Comparison of ENCODE assay signal across 8 cellular contexts in genomic region chr20:25865715-25866656, GRCh38.
DNase-seq lines count a peak whose midpoint lies in the region; ATAC-seq, FAIRE-seq and TF ChIP-seq lines count a peak whose summit lies in the region.

No MANE protein-coding gene starts in this region.

- TF ChIP-seq RAD21 in neural cell (conservative IDR thresholded peaks at IDR 0.05): no peak

- H3K4me3 ChIP-seq in neural cell (ENCODE audit: low read length) (peak overlapping the region; percentile 58), subcutaneous abdominal adipose tissue (ENCODE audit: low read depth in 1 of 5, low read length in 5 of 5) (peak overlapping the region; percentile 44 to 58 (median 54))

- ATAC-seq in HG03097 (IDR thresholded peaks at IDR 0.05; ENCODE audit: low FRiP score, unreplicated experiment): no peak

- H3K27me3 ChIP-seq in neural cell (ENCODE audit: insufficient read depth, low read depth, low read length) (no peaks in the 10 kb centered on the region), subcutaneous abdominal adipose tissue (ENCODE audit: control insufficient read depth in 5 of 5, insufficient read depth in 4 of 5, low read length in 5 of 5) (peaks cover 0 to 9% (median 0%) of the 10 kb centered on the region in 5 donors)

- peaks cover 15 to 56% (median 51%) of the 10 kb centered on the region in 5 donors for H3K4me1 ChIP-seq in subcutaneous abdominal adipose tissue (ENCODE audit: control insufficient read depth in 5 of 5, insufficient read depth in 5 of 5, low read length in 5 of 5)

- no peak for TF ChIP-seq EP300 in neural cell (conservative IDR thresholded peaks at IDR 0.05; ENCODE audit: poor library complexity, severe bottlenecking)

- H3K9me2 ChIP-seq in neural cell (ENCODE audit: insufficient read depth, low read length): no peaks in the 10 kb centered on the region

- no peaks in the 10 kb centered on the region for H4K20me1 ChIP-seq in neural cell (ENCODE audit: insufficient read depth)

- H3K36me3 ChIP-seq in neural cell (ENCODE audit: insufficient read depth, low read length) (no peaks in the 10 kb centered on the region), subcutaneous abdominal adipose tissue (ENCODE audit: control insufficient read depth in 5 of 5, insufficient read depth in 5 of 5, low read length in 5 of 5) (no peaks in the 10 kb centered on the region)

- H2AFZ ChIP-seq in neural cell (ENCODE audit: low read depth, low read length): no peak overlapping the region

- H3F3A ChIP-seq in neural cell (ENCODE audit: insufficient read depth, low read length, poor library complexity, severe bottlenecking): no peaks in the 10 kb centered on the region

- H3K4me2 ChIP-seq in neural cell (ENCODE audit: low read length): no peak overlapping the region

- TF ChIP-seq CTCF in neural cell (IDR thresholded peaks at IDR 0.05; ENCODE audit: poor library complexity, severe bottlenecking): no peak

- peak overlapping the region; percentile 26 for H3K9ac ChIP-seq in neural cell (ENCODE audit: low read length)
- H3K9ac ChIP-seq in subcutaneous abdominal adipose tissue (ENCODE audit: low read length in 5 of 5): peak overlapping the region in 1 of 5 donors; percentile 69

- H3K9me3 ChIP-seq in neural cell (ENCODE audit: low read length): no peaks in the 10 kb centered on the region
- no peaks in the 10 kb centered on the region for H3K9me3 ChIP-seq in subcutaneous abdominal adipose tissue (ENCODE audit: control insufficient read depth in 5 of 5, low read length in 5 of 5)

- no peaks in the 10 kb centered on the region for H3K79me2 ChIP-seq in neural cell (replicated peaks; ENCODE audit: insufficient read depth, low read length)

- no peak overlapping the region for H3K27ac ChIP-seq in neural cell (ENCODE audit: low read length)
- H3K27ac ChIP-seq in subcutaneous abdominal adipose tissue (ENCODE audit: low read depth, low read length): no peak overlapping the region

- DNase-seq in DMS 273 treated with DMSO at 0.1 percent for 48 hours (lab: John Stamatoyannopoulos, UW) (peak; percentile 56), HT1080 (ENCODE audit: low read depth) (peak; percentile 54), RCC 7860 (ENCODE audit: low spot score) (peak; percentile 5), fibroblast of the conjunctiva (ENCODE audit: low read depth) (peak; percentile 30)
- peak; percentile 26 for DNase-seq in activated gamma-delta T cell treated with anti-CD3 and anti-CD28 coated beads, Interleukin-2, amount 50 U/mL, for 16 hours (ENCODE audit: low read depth)

- FAIRE-seq in RCC 7860 (lab: Jason Lieb, UNC): no peak

TF ChIP-seq in neural cell, 6 proteins besides CTCF, POLR2A, EP300 and RAD21:
- TF ChIP-seq POLR2AphosphoS5 (IDR thresholded peaks at IDR 0.05): no peak
- TF ChIP-seq SMC3 (conservative IDR thresholded peaks at IDR 0.05; ENCODE audit: poor library complexity): no peak
- no peak for TF ChIP-seq EZH2 (IDR thresholded peaks at IDR 0.05; ENCODE audit: borderline replicate concordance, insufficient read depth, low read length, poor library complexity, severe bottlenecking)
- TF ChIP-seq, protein P1, sequence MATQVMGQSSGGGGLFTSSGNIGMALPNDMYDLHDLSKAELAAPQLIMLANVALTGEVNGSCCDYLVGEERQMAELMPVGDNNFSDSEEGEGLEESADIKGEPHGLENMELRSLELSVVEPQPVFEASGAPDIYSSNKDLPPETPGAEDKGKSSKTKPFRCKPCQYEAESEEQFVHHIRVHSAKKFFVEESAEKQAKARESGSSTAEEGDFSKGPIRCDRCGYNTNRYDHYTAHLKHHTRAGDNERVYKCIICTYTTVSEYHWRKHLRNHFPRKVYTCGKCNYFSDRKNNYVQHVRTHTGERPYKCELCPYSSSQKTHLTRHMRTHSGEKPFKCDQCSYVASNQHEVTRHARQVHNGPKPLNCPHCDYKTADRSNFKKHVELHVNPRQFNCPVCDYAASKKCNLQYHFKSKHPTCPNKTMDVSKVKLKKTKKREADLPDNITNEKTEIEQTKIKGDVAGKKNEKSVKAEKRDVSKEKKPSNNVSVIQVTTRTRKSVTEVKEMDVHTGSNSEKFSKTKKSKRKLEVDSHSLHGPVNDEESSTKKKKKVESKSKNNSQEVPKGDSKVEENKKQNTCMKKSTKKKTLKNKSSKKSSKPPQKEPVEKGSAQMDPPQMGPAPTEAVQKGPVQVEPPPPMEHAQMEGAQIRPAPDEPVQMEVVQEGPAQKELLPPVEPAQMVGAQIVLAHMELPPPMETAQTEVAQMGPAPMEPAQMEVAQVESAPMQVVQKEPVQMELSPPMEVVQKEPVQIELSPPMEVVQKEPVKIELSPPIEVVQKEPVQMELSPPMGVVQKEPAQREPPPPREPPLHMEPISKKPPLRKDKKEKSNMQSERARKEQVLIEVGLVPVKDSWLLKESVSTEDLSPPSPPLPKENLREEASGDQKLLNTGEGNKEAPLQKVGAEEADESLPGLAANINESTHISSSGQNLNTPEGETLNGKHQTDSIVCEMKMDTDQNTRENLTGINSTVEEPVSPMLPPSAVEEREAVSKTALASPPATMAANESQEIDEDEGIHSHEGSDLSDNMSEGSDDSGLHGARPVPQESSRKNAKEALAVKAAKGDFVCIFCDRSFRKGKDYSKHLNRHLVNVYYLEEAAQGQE (IDR thresholded peaks at IDR 0.05; ENCODE audit: borderline replicate concordance): no peak
- no peak for TF ChIP-seq MXI1 (conservative IDR thresholded peaks at IDR 0.05; ENCODE audit: poor library complexity, severe bottlenecking)
- TF ChIP-seq TAF1 (IDR thresholded peaks at IDR 0.05; ENCODE audit: low read depth): no peak

Comparison
In these comparisons a context has a peak if more than half of its experiments do, and no peak if none do; other contexts are left out.
1. DNase-seq: peak in every context shown above with its lines; median percentile 56 in DMS 273 treated with DMSO at 0.1 percent for 48 hours; 54 in HT1080; 30 in fibroblast of the conjunctiva; 26 in activated gamma-delta T cell treated with anti-CD3 and anti-CD28 coated beads, Interleukin-2, amount 50 U/mL, for 16 hours; 5 in RCC 7860.